Comparison of ENCODE assay signal across 9 cellular contexts in genomic region chr1:16978589-16979474, GRCh38. TPM values are rescaled to one million over a fixed set of nuclear protein-coding genes. Genes with fewer than 3 reads are reported as not detected.
A peak's percentile ranks its signal among the peaks of the same experiment; 100 is the strongest.
DNase-seq lines count a peak whose midpoint lies in the region; ATAC-seq and TF ChIP-seq lines count a peak whose summit lies in the region.
"Had no signal": no experiment of that assay in that cellular context is flagged by ENCODE, and none has a peak within 500 bp of the region (broad histone marks: within the 10 kb centered on the region; RNA-seq: fewer than 3 reads in every experiment).

No MANE protein-coding gene starts in this region.

- no peak for TF ChIP-seq CTCF in AG09319 (IDR thresholded peaks at IDR 0.05; ENCODE audit: low read depth, low read length)
- no peak for TF ChIP-seq CTCF in omental fat pad (IDR thresholded peaks at IDR 0.05)
- no peak for TF ChIP-seq CTCF in GM20000 (IDR thresholded peaks at IDR 0.05; ENCODE audit: extremely low read depth, missing control alignments)

- DNase-seq in AG09319 (ENCODE audit: extremely low read depth, low read depth) (peak; percentile 92), SK-N-DZ (ENCODE audit: low spot score) (peak; percentile 66), fibroblast of the conjunctiva (ENCODE audit: low read depth) (peak; percentile 92), omental fat pad (ENCODE audit: low spot score) (no peak), GM20000 (ENCODE audit: low spot score) (no peak)
- DNase-seq: Calu3 had no signal

- ATAC-seq in omental fat pad (ENCODE audit: low FRiP score), result peak; percentile 2
- ATAC-seq in HG03039 (IDR thresholded peaks at IDR 0.05; ENCODE audit: unreplicated experiment), result no peak
- ATAC-seq in HG03175 (IDR thresholded peaks at IDR 0.05; ENCODE audit: unreplicated experiment), result no peak
- no peak for ATAC-seq in GM19023 (IDR thresholded peaks at IDR 0.05; ENCODE audit: unreplicated experiment)

RNA-seq across cellular contexts. Expression of gene MFAP2, which starts 1.6 kb away (rescaled TPM):
- 29.0 and 36.0 TPM in 2 replicates for polyA plus RNA-seq in SK-N-DZ (2014; cell fraction: cytosol; rRNA removed)
- polyA plus RNA-seq in SK-N-DZ (2014; cell fraction: nucleus; rRNA removed), result 59.3 and 60.8 TPM in 2 replicates
- 10 to 100 TPM in 3 of 4 donors, 1 to 10 TPM in 1; 9.3 to 17.9 (median 10.6) TPM for total RNA-seq in omental fat pad

RNA-seq across cellular contexts. Expression of gene ATP13A2, which starts 32.9 kb away (rescaled TPM):
- 17.9 and 22.6 TPM in 2 replicates for polyA plus RNA-seq in SK-N-DZ (2014; cell fraction: cytosol; rRNA removed)
- polyA plus RNA-seq in SK-N-DZ (2014; cell fraction: nucleus; rRNA removed), result 18.5 and 23.5 TPM in 2 replicates
- total RNA-seq in omental fat pad, result 10 to 100 TPM; 18.7 to 38.9 (median 32.8) TPM

RNA-seq across cellular contexts. Expression of gene CROCC, which starts 57.1 kb away (rescaled TPM):
- polyA plus RNA-seq in SK-N-DZ (2014; cell fraction: cytosol; rRNA removed), result 10.2 and 14.2 TPM in 2 replicates
- polyA plus RNA-seq in SK-N-DZ (2014; cell fraction: nucleus; rRNA removed), result 85.4 and 91.9 TPM in 2 replicates
- 10 to 100 TPM; 10.9 to 24.1 (median 14.0) TPM for total RNA-seq in omental fat pad

Comparison
In these comparisons a context has a peak if more than half of its experiments do, and no peak if none do; other contexts are left out.
1. DNase-seq: peak in AG09319 (single experiment), SK-N-DZ (single experiment) and fibroblast of the conjunctiva (single experiment); none in omental fat pad (single experiment) and GM20000 (single experiment).